ENCODE assay signal across 1 cellular context in the genomic region with DNA sequence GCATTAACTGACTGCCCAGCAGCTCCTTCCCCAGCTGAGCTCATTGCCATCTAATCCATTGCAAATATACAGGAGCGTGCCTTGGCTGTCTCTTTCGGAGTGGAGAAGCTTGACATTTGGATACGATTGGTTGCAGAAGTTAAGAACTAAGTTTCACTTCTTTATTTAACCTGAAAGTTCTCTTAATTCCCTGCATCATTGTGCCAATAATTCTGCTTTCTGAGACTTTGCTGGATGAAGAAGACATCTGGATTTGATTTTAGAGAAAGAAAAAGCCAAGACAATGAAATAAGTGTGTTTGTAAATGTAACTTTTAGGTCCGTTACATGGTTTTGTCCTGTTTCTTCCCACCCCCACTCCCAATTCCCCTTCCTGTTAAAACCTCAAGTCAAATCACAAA.
TF ChIP-seq lines count a peak whose summit lies in the region.

No MANE protein-coding gene starts in this region.

TF ChIP-seq in WTC11, 78 proteins besides CTCF, POLR2A, EP300 and RAD21:
- TF ChIP-seq, protein P1, sequence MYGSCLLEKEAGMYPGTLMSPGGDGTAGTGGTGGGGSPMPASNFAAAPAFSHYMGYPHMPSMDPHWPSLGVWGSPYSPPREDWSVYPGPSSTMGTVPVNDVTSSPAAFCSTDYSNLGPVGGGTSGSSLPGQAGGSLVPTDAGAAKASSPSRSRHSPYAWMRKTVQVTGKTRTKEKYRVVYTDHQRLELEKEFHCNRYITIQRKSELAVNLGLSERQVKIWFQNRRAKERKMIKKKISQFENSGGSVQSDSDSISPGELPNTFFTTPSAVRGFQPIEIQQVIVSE (CRISPR knock-in tag; IDR thresholded peaks at IDR 0.05; ENCODE audit: borderline replicate concordance), result no peak
- no peak for TF ChIP-seq FOXJ3 (CRISPR knock-in tag; IDR thresholded peaks at IDR 0.05; ENCODE audit: borderline replicate concordance)
- no peak for TF ChIP-seq NFE2L1 (CRISPR knock-in tag; IDR thresholded peaks at IDR 0.05)
- no peak for TF ChIP-seq ZNF423 (CRISPR knock-in tag; IDR thresholded peaks at IDR 0.05)
- no peak for TF ChIP-seq SP1 (CRISPR knock-in tag; conservative IDR thresholded peaks at IDR 0.05)
- TF ChIP-seq EMX1 (CRISPR knock-in tag; IDR thresholded peaks at IDR 0.05), result no peak
- TF ChIP-seq, protein P2, sequence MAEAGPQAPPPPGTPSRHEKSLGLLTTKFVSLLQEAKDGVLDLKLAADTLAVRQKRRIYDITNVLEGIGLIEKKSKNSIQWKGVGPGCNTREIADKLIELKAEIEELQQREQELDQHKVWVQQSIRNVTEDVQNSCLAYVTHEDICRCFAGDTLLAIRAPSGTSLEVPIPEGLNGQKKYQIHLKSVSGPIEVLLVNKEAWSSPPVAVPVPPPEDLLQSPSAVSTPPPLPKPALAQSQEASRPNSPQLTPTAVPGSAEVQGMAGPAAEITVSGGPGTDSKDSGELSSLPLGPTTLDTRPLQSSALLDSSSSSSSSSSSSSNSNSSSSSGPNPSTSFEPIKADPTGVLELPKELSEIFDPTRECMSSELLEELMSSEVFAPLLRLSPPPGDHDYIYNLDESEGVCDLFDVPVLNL (CRISPR knock-in tag; IDR thresholded peaks at IDR 0.05; ENCODE audit: borderline replicate concordance, low read depth), result no peak
- TF ChIP-seq GTF2I (CRISPR knock-in tag; conservative IDR thresholded peaks at IDR 0.05), result no peak
- TF ChIP-seq, protein P3, sequence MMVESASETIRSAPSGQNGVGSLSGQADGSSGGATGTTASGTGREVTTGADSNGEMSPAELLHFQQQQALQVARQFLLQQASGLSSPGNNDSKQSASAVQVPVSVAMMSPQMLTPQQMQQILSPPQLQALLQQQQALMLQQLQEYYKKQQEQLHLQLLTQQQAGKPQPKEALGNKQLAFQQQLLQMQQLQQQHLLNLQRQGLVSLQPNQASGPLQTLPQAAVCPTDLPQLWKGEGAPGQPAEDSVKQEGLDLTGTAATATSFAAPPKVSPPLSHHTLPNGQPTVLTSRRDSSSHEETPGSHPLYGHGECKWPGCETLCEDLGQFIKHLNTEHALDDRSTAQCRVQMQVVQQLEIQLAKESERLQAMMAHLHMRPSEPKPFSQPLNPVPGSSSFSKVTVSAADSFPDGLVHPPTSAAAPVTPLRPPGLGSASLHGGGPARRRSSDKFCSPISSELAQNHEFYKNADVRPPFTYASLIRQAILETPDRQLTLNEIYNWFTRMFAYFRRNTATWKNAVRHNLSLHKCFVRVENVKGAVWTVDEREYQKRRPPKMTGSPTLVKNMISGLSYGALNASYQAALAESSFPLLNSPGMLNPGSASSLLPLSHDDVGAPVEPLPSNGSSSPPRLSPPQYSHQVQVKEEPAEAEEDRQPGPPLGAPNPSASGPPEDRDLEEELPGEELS (CRISPR knock-in tag; IDR thresholded peaks at IDR 0.05), result no peak
- no peak for TF ChIP-seq PRRX2 (CRISPR knock-in tag; IDR thresholded peaks at IDR 0.05)
- TF ChIP-seq, protein P4, sequence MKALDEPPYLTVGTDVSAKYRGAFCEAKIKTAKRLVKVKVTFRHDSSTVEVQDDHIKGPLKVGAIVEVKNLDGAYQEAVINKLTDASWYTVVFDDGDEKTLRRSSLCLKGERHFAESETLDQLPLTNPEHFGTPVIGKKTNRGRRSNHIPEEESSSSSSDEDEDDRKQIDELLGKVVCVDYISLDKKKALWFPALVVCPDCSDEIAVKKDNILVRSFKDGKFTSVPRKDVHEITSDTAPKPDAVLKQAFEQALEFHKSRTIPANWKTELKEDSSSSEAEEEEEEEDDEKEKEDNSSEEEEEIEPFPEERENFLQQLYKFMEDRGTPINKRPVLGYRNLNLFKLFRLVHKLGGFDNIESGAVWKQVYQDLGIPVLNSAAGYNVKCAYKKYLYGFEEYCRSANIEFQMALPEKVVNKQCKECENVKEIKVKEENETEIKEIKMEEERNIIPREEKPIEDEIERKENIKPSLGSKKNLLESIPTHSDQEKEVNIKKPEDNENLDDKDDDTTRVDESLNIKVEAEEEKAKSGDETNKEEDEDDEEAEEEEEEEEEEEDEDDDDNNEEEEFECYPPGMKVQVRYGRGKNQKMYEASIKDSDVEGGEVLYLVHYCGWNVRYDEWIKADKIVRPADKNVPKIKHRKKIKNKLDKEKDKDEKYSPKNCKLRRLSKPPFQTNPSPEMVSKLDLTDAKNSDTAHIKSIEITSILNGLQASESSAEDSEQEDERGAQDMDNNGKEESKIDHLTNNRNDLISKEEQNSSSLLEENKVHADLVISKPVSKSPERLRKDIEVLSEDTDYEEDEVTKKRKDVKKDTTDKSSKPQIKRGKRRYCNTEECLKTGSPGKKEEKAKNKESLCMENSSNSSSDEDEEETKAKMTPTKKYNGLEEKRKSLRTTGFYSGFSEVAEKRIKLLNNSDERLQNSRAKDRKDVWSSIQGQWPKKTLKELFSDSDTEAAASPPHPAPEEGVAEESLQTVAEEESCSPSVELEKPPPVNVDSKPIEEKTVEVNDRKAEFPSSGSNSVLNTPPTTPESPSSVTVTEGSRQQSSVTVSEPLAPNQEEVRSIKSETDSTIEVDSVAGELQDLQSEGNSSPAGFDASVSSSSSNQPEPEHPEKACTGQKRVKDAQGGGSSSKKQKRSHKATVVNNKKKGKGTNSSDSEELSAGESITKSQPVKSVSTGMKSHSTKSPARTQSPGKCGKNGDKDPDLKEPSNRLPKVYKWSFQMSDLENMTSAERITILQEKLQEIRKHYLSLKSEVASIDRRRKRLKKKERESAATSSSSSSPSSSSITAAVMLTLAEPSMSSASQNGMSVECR (CRISPR knock-in tag; IDR thresholded peaks at IDR 0.05; ENCODE audit: borderline replicate concordance), result no peak
- TF ChIP-seq NFATC4 (CRISPR knock-in tag; IDR thresholded peaks at IDR 0.05), result no peak
- TF ChIP-seq ZNF232 (CRISPR knock-in tag; IDR thresholded peaks at IDR 0.05), result no peak
- TF ChIP-seq ZNF219 (CRISPR knock-in tag; IDR thresholded peaks at IDR 0.05; ENCODE audit: borderline replicate concordance), result no peak
- no peak for TF ChIP-seq NR1H2 (CRISPR knock-in tag; IDR thresholded peaks at IDR 0.05)
- no peak for TF ChIP-seq GRHL2 (CRISPR knock-in tag; IDR thresholded peaks at IDR 0.05; ENCODE audit: insufficient replicate concordance, severe bottlenecking)
- TF ChIP-seq, protein P5, sequence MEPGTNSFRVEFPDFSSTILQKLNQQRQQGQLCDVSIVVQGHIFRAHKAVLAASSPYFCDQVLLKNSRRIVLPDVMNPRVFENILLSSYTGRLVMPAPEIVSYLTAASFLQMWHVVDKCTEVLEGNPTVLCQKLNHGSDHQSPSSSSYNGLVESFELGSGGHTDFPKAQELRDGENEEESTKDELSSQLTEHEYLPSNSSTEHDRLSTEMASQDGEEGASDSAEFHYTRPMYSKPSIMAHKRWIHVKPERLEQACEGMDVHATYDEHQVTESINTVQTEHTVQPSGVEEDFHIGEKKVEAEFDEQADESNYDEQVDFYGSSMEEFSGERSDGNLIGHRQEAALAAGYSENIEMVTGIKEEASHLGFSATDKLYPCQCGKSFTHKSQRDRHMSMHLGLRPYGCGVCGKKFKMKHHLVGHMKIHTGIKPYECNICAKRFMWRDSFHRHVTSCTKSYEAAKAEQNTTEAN (CRISPR knock-in tag; IDR thresholded peaks at IDR 0.05), result no peak
- TF ChIP-seq SOX15 (CRISPR knock-in tag; IDR thresholded peaks at IDR 0.05), result no peak
- no peak for TF ChIP-seq HMGA2 (CRISPR knock-in tag; IDR thresholded peaks at IDR 0.05)
- TF ChIP-seq, protein P6, sequence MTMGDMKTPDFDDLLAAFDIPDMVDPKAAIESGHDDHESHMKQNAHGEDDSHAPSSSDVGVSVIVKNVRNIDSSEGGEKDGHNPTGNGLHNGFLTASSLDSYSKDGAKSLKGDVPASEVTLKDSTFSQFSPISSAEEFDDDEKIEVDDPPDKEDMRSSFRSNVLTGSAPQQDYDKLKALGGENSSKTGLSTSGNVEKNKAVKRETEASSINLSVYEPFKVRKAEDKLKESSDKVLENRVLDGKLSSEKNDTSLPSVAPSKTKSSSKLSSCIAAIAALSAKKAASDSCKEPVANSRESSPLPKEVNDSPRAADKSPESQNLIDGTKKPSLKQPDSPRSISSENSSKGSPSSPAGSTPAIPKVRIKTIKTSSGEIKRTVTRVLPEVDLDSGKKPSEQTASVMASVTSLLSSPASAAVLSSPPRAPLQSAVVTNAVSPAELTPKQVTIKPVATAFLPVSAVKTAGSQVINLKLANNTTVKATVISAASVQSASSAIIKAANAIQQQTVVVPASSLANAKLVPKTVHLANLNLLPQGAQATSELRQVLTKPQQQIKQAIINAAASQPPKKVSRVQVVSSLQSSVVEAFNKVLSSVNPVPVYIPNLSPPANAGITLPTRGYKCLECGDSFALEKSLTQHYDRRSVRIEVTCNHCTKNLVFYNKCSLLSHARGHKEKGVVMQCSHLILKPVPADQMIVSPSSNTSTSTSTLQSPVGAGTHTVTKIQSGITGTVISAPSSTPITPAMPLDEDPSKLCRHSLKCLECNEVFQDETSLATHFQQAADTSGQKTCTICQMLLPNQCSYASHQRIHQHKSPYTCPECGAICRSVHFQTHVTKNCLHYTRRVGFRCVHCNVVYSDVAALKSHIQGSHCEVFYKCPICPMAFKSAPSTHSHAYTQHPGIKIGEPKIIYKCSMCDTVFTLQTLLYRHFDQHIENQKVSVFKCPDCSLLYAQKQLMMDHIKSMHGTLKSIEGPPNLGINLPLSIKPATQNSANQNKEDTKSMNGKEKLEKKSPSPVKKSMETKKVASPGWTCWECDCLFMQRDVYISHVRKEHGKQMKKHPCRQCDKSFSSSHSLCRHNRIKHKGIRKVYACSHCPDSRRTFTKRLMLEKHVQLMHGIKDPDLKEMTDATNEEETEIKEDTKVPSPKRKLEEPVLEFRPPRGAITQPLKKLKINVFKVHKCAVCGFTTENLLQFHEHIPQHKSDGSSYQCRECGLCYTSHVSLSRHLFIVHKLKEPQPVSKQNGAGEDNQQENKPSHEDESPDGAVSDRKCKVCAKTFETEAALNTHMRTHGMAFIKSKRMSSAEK (CRISPR knock-in tag; IDR thresholded peaks at IDR 0.05; ENCODE audit: borderline replicate concordance), result no peak
TF ChIP-seq in WTC11: peak in this region for 0.
